ENCODE assay signal across 25 cellular contexts in genomic region chr2:142710336-142710735, GRCh38.
"Had no signal": no experiment of that assay in that cellular context is flagged by ENCODE, and none has a peak within 500 bp of the region (broad histone marks: within the 10 kb centered on the region; RNA-seq: fewer than 3 reads in every experiment).

No MANE protein-coding gene starts in this region.

- H3K4me2 ChIP-seq: hepatocyte had no signal

- H2AFZ ChIP-seq: hepatocyte, parathyroid adenoma had no signal

- ATAC-seq: mucosa of descending colon; naive thymus-derived CD4-positive, alpha-beta T cell; natural killer cell treated with Interleukin-12 subunit alpha and Interleukin-12 subunit beta and Interleukin-15 and Interleukin-18, amount 100 ng/mL, for 72 hours; psoas muscle; sciatic nerve; stimulated activated naive B cell treated with anti-CD40 and anti-IgM and Interleukin-4, amounts not matched to agents 10 μg/mL and 1 μg/mL and 100 μg/mL, for 72 hours; stimulated activated naive CD8-positive, alpha-beta T cell treated with anti-CD3 and anti-CD28 coated beads, Interleukin-15, Interleukin-2, amounts not matched to agents 100 U/mL and 50 U/mL, for 24 hours had no signal

- H3K4me1 ChIP-seq: left ventricle myocardium inferior, parathyroid adenoma, psoas muscle, right atrium auricular region, stomach, testis, thyroid gland, transverse colon, upper lobe of left lung had no signal

- H3K27ac ChIP-seq: hepatocyte, left ventricle myocardium inferior, parathyroid adenoma, psoas muscle, right atrium auricular region, skin epidermis, stomach, testis, thyroid gland, transverse colon, upper lobe of left lung had no signal

- H3K27me3 ChIP-seq: hepatocyte, right atrium auricular region, stomach, testis, thyroid gland, transverse colon, upper lobe of left lung had no signal

- H3K9ac ChIP-seq: parathyroid adenoma had no signal

- H3K9me3 ChIP-seq: mucosa of descending colon, psoas muscle, right atrium auricular region, testis, thyroid gland, transverse colon, upper lobe of left lung had no signal

- H3K36me3 ChIP-seq: left ventricle myocardium inferior, right atrium auricular region, stomach, thyroid gland, transverse colon, upper lobe of left lung had no signal

- DNase-seq: islet precursor cell; left ventricle myocardium inferior; midbrain; mucosa of descending colon; naive thymus-derived CD4-positive, alpha-beta T cell; nucleus accumbens; psoas muscle; stimulated activated CD4-positive, alpha-beta T cell treated with anti-CD3 and anti-CD28 coated beads, Interleukin-12 subunit alpha, Interleukin-12 subunit beta, amount 100 ng/mL, for 4 hours; stimulated activated CD4-positive, alpha-beta T cell treated with anti-CD3 and anti-CD28 coated beads, Interleukin-15, amount 100 ng/mL, for 24 hours; stimulated activated CD4-positive, alpha-beta T cell treated with anti-CD3 and anti-CD28 coated beads, Interleukin-2, amount 100 ng/mL, for 24 hours; stimulated activated CD4-positive, alpha-beta T cell treated with anti-CD3 and anti-CD28 coated beads, Interleukin-4, amount 100 ng/mL, for 1 hour; stimulated activated naive B cell treated with anti-CD40 and anti-IgM and Interleukin-4, amounts not matched to agents 10 μg/mL and 1 μg/mL and 100 μg/mL, for 72 hours; stimulated activated naive CD8-positive, alpha-beta T cell treated with anti-CD3 and anti-CD28 coated beads, Interleukin-15, Interleukin-2, amounts not matched to agents 100 U/mL and 50 U/mL, for 24 hours; stomach; testis; thyroid gland; transverse colon; upper lobe of left lung had no signal

- H3K79me2 ChIP-seq: hepatocyte, parathyroid adenoma had no signal

- H3K4me3 ChIP-seq: hepatocyte, left ventricle myocardium inferior, lung, mucosa of descending colon, psoas muscle, right atrium auricular region, skin epidermis, stomach, testis, thyroid gland, transverse colon, upper lobe of left lung had no signal
